ENCODE assay signal across 20 cellular contexts in the genomic region with DNA sequence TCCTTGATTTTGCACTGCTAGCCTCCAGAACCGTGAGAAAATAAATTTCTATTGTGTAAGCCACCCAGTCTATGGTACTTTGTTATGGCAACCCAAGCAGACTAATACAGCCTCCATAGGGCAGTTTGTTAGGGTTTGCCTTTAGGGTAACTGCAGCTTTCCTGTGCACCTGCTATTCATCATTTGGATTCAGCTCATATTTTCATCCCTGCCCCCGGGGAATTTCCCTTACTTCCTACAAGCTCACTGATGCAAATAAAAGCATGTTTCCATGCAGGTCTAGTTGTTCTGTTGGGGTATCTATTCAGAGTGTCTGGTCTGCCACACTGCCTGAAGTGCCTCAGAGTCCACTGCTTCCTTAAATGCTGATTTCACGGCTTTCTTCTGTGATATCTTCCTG. TPM values are rescaled to one million over a fixed set of nuclear protein-coding genes. Genes with fewer than 3 reads are reported as not detected.
DNase-seq lines count a peak whose midpoint lies in the region; ATAC-seq and TF ChIP-seq lines count a peak whose summit lies in the region.
"Had no signal": no experiment of that assay in that cellular context is flagged by ENCODE, and none has a peak within 500 bp of the region (broad histone marks: within the 10 kb centered on the region; RNA-seq: fewer than 3 reads in every experiment).

No MANE protein-coding gene starts in this region.

- in situ Hi-C loops in mammary epithelial cell (cut with MboI; ENCODE audit: low sequenced_read_pairs in 2 of 2), result loop anchor here in 1 of 2 donors (10.0 to 25.0 kb wide), 2 partner anchors 391 to 473 kb away; no protein-coding TSS in a partner anchor

- POLR2A ChIA-PET in MCF 10A (lab: Yijun Ruan, JAX), result interaction anchor here (9.0 kb wide), 1 partner anchor 48 kb away, joined by 80 read pairs; the partner anchor contains the start of gene ATOSA

- TF ChIP-seq CTCF in mammary epithelial cell (conservative IDR thresholded peaks at IDR 0.05 in 1 of 2, IDR thresholded peaks at IDR 0.05 in 1 of 2; ENCODE audit: extremely low read depth in 1 of 2, insufficient read depth in 1 of 2, low read depth in 1 of 2, low read length in 2 of 2) (no peak), MCF 10A (IDR thresholded peaks at IDR 0.05; ENCODE audit: unreplicated experiment) (no peak), foreskin keratinocyte (conservative IDR thresholded peaks at IDR 0.05) (no peak), upper lobe of right lung (IDR thresholded peaks at IDR 0.05) (no peak), type B pancreatic cell (conservative IDR thresholded peaks at IDR 0.05) (no peak), gastroesophageal sphincter (IDR thresholded peaks at IDR 0.05) (no peak)

- no peaks in the 10 kb centered on the region for H3K36me3 Mint-ChIP-seq in MCF 10A (ENCODE audit: insufficient read depth, unreplicated experiment)
- H3K36me3 Mint-ChIP-seq in type B pancreatic cell, result no peaks in the 10 kb centered on the region
- H3K36me3 Mint-ChIP-seq: activated naive CD8-positive, alpha-beta T cell treated with anti-CD3 and anti-CD28 coated beads, Interleukin-2, amount 10 ng/mL, durations not matched to agents 7 days and 5 days; naive thymus-derived CD4-positive, alpha-beta T cell had no signal

- no peak overlapping the region for H2AFZ ChIP-seq in mammary epithelial cell (ENCODE audit: low read depth, low read length)

- H3K36me3 ChIP-seq in mammary epithelial cell (ENCODE audit: insufficient read depth, low read length) (no peaks in the 10 kb centered on the region), upper lobe of right lung (no peaks in the 10 kb centered on the region), gastroesophageal sphincter (no peaks in the 10 kb centered on the region)
- H3K36me3 ChIP-seq: esophagus muscularis mucosa, gastrocnemius medialis, HAP-1, right lobe of liver had no signal

- 41% methylated on average over 3 of the region's 3 CpGs for WGBS in mammary epithelial cell (ENCODE audit: low coverage, missing lambda C conversion rate)
- WGBS in gastroesophageal sphincter (ENCODE audit: low coverage in 1 of 2), 2 donors, result 68 to 91% methylated on average over 2 to 3 of the region's 3 CpGs

- intact Hi-C loops in mammary epithelial cell (cut with micrococcal nuclease) (no loop called here), MCF 10A (cut with micrococcal nuclease) (no loop called here), upper lobe of right lung (cut with DNase I) (no loop called here)

- H3K27me3 ChIP-seq in mammary epithelial cell (ENCODE audit: insufficient read depth, low read length) (no peaks in the 10 kb centered on the region), foreskin keratinocyte (no peaks in the 10 kb centered on the region), upper lobe of right lung (no peaks in the 10 kb centered on the region), gastroesophageal sphincter (peaks cover under 1% of the 10 kb centered on the region)
- H3K27me3 ChIP-seq: esophagus muscularis mucosa, gastrocnemius medialis, right lobe of liver had no signal

- H3K27ac Mint-ChIP-seq in MCF 10A (ENCODE audit: low read depth, unreplicated experiment), result no peak overlapping the region
- no peak overlapping the region for H3K27ac Mint-ChIP-seq in type B pancreatic cell
- H3K27ac Mint-ChIP-seq: activated naive CD8-positive, alpha-beta T cell treated with anti-CD3 and anti-CD28 coated beads, Interleukin-2, amount 10 ng/mL, durations not matched to agents 7 days and 5 days; CD4-positive, alpha-beta T cell had no signal

- no TSS peak for BruUV-seq in mammary epithelial cell (replicated peaks; lab: Mats Ljungman, UMichigan)
- BruUV-seq in MCF 10A (replicated peaks; lab: Mats Ljungman, UMichigan), result no TSS peak

- peak; percentile 58 for ATAC-seq in foreskin keratinocyte
- ATAC-seq in upper lobe of right lung, result no peak
- no peak for ATAC-seq in gastroesophageal sphincter
- ATAC-seq: gastrocnemius medialis; K562; naive thymus-derived CD4-positive, alpha-beta T cell; right lobe of liver had no signal

- TF ChIP-seq EP300 in gastroesophageal sphincter (IDR thresholded peaks at IDR 0.05), result no peak

- H3K79me2 ChIP-seq in mammary epithelial cell (ENCODE audit: insufficient read depth, low read length), result no peaks in the 10 kb centered on the region

- H3K27me3 Mint-ChIP-seq in MCF 10A (ENCODE audit: insufficient read depth, unreplicated experiment) (no peaks in the 10 kb centered on the region), type B pancreatic cell (peaks cover 5% of the 10 kb centered on the region)
- H3K27me3 Mint-ChIP-seq: CD4-positive, alpha-beta T cell had no signal

- dilution Hi-C loops in mammary epithelial cell (cut with HindIII; ENCODE audit: low sequenced_read_pairs), result no loop called here

- H3K9me3 ChIP-seq in mammary epithelial cell (replicated peaks; ENCODE audit: insufficient read depth, low read length), result no peaks in the 10 kb centered on the region
- H3K9me3 ChIP-seq in upper lobe of right lung, result no peaks in the 10 kb centered on the region
- no peaks in the 10 kb centered on the region for H3K9me3 ChIP-seq in gastroesophageal sphincter
- H3K9me3 ChIP-seq: esophagus muscularis mucosa, gastrocnemius medialis, right lobe of liver had no signal

- H3K9me3 Mint-ChIP-seq in MCF 10A (ENCODE audit: unreplicated experiment), result no peaks in the 10 kb centered on the region
- no peaks in the 10 kb centered on the region for H3K9me3 Mint-ChIP-seq in type B pancreatic cell
- H3K9me3 Mint-ChIP-seq: activated naive CD8-positive, alpha-beta T cell treated with anti-CD3 and anti-CD28 coated beads, Interleukin-2, amount 10 ng/mL, durations not matched to agents 7 days and 5 days; CD4-positive, alpha-beta T cell; naive thymus-derived CD4-positive, alpha-beta T cell had no signal

- CTCF ChIA-PET in mammary epithelial cell (lab: Charles Lee; ENCODE audit: low non-redundant PET) (interaction anchor here (0.6 kb wide), 1 partner anchor 48 kb away, joined by 4 read pairs; no protein-coding TSS in a partner anchor), MCF 10A (lab: Yijun Ruan, JAX) (interaction anchor here (1.1 kb wide), 1 partner anchor 10 kb away, joined by 4 read pairs; no protein-coding TSS in a partner anchor)

- H3K4me1 Mint-ChIP-seq in MCF 10A (ENCODE audit: insufficient read depth, unreplicated experiment) (peaks cover 13% of the 10 kb centered on the region), type B pancreatic cell (ENCODE audit: unreplicated experiment) (peaks cover 6% of the 10 kb centered on the region)

- no peak for TF ChIP-seq POLR2A in gastroesophageal sphincter (IDR thresholded peaks at IDR 0.05)

- H3K4me3 Mint-ChIP-seq in MCF 10A (ENCODE audit: unreplicated experiment), result no peak overlapping the region
- no peak overlapping the region for H3K4me3 Mint-ChIP-seq in type B pancreatic cell
- H3K4me3 Mint-ChIP-seq: activated naive CD8-positive, alpha-beta T cell treated with anti-CD3 and anti-CD28 coated beads, Interleukin-2, amount 10 ng/mL, durations not matched to agents 7 days and 5 days; CD4-positive, alpha-beta T cell; naive thymus-derived CD4-positive, alpha-beta T cell had no signal

- no peaks in the 10 kb centered on the region for H4K20me1 ChIP-seq in mammary epithelial cell (ENCODE audit: insufficient read depth, low read length)

- DNase-seq in mammary epithelial cell, result peak; percentile 19
- DNase-seq in MCF 10A (ENCODE audit: unreplicated experiment), result no peak
- peak; percentile 82 to 90 for DNase-seq in NCI-H526 (lab: John Stamatoyannopoulos, UW)
- DNase-seq in foreskin keratinocyte, result peak in 1 of 2 donors; percentile 14
- DNase-seq in upper lobe of right lung, result no peak
- DNase-seq in type B pancreatic cell (ENCODE audit: extremely low spot score, unreplicated experiment), result no peak
- DNase-seq in substantia nigra (lab: John Stamatoyannopoulos, UW), result no peak
- DNase-seq: activated naive CD8-positive, alpha-beta T cell treated with anti-CD3 and anti-CD28 coated beads, Interleukin-2, amount 10 ng/mL, durations not matched to agents 7 days and 5 days; CD4-positive, alpha-beta T cell; effector CD4-positive, alpha-beta T cell; gastrocnemius medialis; mesenchymal stem cell; naive thymus-derived CD4-positive, alpha-beta T cell; NCI-H2029 treated with DMSO at 0.1 percent for 48 hours; NCI-H524; right lobe of liver had no signal

- H3K27ac ChIP-seq in mammary epithelial cell (ENCODE audit: insufficient read depth, low read depth, low read length), result no peak overlapping the region
- no peak overlapping the region for H3K27ac ChIP-seq in foreskin keratinocyte
- no peak overlapping the region for H3K27ac ChIP-seq in upper lobe of right lung
- no peak overlapping the region for H3K27ac ChIP-seq in gastroesophageal sphincter
- H3K27ac ChIP-seq in substantia nigra (ENCODE audit: low read depth, low read length, poor library complexity, severe bottlenecking), result no peak overlapping the region
- H3K27ac ChIP-seq: esophagus muscularis mucosa, right lobe of liver had no signal

- H3K4me3 ChIP-seq in mammary epithelial cell (replicated peaks in 1 of 3; ENCODE audit: insufficient read depth in 1 of 3, low read depth in 2 of 3, low read length in 3 of 3) (no peak overlapping the region), upper lobe of right lung (no peak overlapping the region), gastroesophageal sphincter (no peak overlapping the region)
- H3K4me3 ChIP-seq: esophagus muscularis mucosa, gastrocnemius medialis, HAP-1, K562, right lobe of liver had no signal

- no peak overlapping the region for H3K4me2 ChIP-seq in mammary epithelial cell (ENCODE audit: insufficient read depth, low read depth, low read length)

- H3K9ac ChIP-seq in mammary epithelial cell (ENCODE audit: insufficient read depth, low read length), result no peak overlapping the region

- H3K4me1 ChIP-seq in mammary epithelial cell (ENCODE audit: insufficient read depth, low read length) (peaks cover 19% of the 10 kb centered on the region), foreskin keratinocyte (peaks cover 13% of the 10 kb centered on the region), upper lobe of right lung (peaks cover 13% of the 10 kb centered on the region), gastroesophageal sphincter (no peaks in the 10 kb centered on the region)
- H3K4me1 ChIP-seq: HAP-1 had no signal

RNA-seq across cellular contexts. Expression of gene ATOSA, which starts 48.6 kb away (rescaled TPM):
- total RNA-seq in mammary epithelial cell (10 to 100 TPM; 14.4 to 25.3 TPM), MCF 10A (2022) (21.3 and 27.6 TPM in 2 replicates), foreskin keratinocyte (5.3 and 6.8 TPM in 2 replicates), upper lobe of right lung (42.5 TPM), type B pancreatic cell (ENCODE audit: low replicate concordance) (35.4 and 37.7 TPM in 2 replicates), gastroesophageal sphincter (100 to 1,000 TPM in 1 of 4 donors, 10 to 100 TPM in 3; 32.6 to 105 (median 64.3) TPM)
- polyA plus RNA-seq in mammary epithelial cell (4.2 TPM), foreskin keratinocyte (3.3 and 3.4 TPM in 2 replicates)
- 7.1 TPM for polyA minus RNA-seq in mammary epithelial cell

Comparison
In these comparisons a context has a peak if more than half of its experiments do, and no peak if none do; other contexts are left out.
1. DNase-seq: peak in mammary epithelial cell (single experiment) and NCI-H526 (2 of 2); none in MCF 10A (single experiment), upper lobe of right lung (single experiment), type B pancreatic cell (single experiment) and substantia nigra (0 of 49).